ENCODE assay signal across 15 cellular contexts in genomic region chr1:5297199-5297877, GRCh38.
DNase-seq lines count a peak whose midpoint lies in the region; ATAC-seq, FAIRE-seq and TF ChIP-seq lines count a peak whose summit lies in the region.
"Had no signal": no experiment of that assay in that cellular context is flagged by ENCODE, and none has a peak within 500 bp of the region (broad histone marks: within the 10 kb centered on the region; RNA-seq: fewer than 3 reads in every experiment).

No MANE protein-coding gene starts in this region.

- no peak for FAIRE-seq in GM12892 (lab: Jason Lieb, UNC)
- FAIRE-seq: HTR-8/SVneo had no signal

- TF ChIP-seq POLR2A in GM12892 (IDR thresholded peaks at IDR 0.05; ENCODE audit: low read depth, low read length): no peak

- in situ Hi-C loops in KBM-7 (cut with MboI; ENCODE audit: low pct_unique_long_range_greater_than_20kb, low sequenced_read_pairs): no loop called here

- no peak for ATAC-seq in GM21423 (IDR thresholded peaks at IDR 0.05; ENCODE audit: unreplicated experiment)
- ATAC-seq: activated T-cell treated with anti-CD3 and anti-CD28 coated beads, Interleukin-2, amount 50 U/mL, for 72 hours; GM23338; stimulated activated naive CD8-positive, alpha-beta T cell treated with anti-CD3 and anti-CD28 coated beads, Interleukin-15, amount 100 ng/mL, for 72 hours had no signal

- H3K27ac ChIP-seq in angular gyrus (ENCODE audit: low read depth, low read length): peak overlapping the region; percentile 65
- H3K27ac ChIP-seq: esophagus squamous epithelium had no signal

- DNase-seq in M059J (ENCODE audit: low read depth) (peak; percentile 81), inferior parietal cortex (ENCODE audit: extremely low spot score) (peak; percentile 80), pons (ENCODE audit: low spot score) (peak; percentile 84), GM12892 (ENCODE audit: insufficient read length) (no peak), KBM-7 (no peak)
- no peak for DNase-seq in effector CD8-positive, alpha-beta T cell (lab: John Stamatoyannopoulos, UW)
- DNase-seq: activated T-cell treated with anti-CD3 and anti-CD28 coated beads, Interleukin-2, amount 50 U/mL, for 72 hours; dermis blood vessel endothelial cell; DMS53; esophagus squamous epithelium; stimulated activated naive CD8-positive, alpha-beta T cell treated with anti-CD3 and anti-CD28 coated beads, Interleukin-15, amount 100 ng/mL, for 72 hours had no signal

Comparison
In these comparisons a context has a peak if more than half of its experiments do, and no peak if none do; other contexts are left out.
1. DNase-seq: peak in M059J (single experiment), inferior parietal cortex (single experiment) and pons (single experiment); none in GM12892 (single experiment), KBM-7 (single experiment) and effector CD8-positive, alpha-beta T cell (single experiment).